8 cellular contexts compared by ENCODE assay signal in genomic region chr5:35815089-35815936, GRCh38.
A peak's percentile ranks its signal among the peaks of the same experiment; 100 is the strongest.
DNase-seq lines count a peak whose midpoint lies in the region; ATAC-seq and TF ChIP-seq lines count a peak whose summit lies in the region.

No MANE protein-coding gene starts in this region.

- H2AFZ ChIP-seq in SU-DHL-6 (ENCODE audit: low read depth, low read length, severe bottlenecking): no peak overlapping the region

- H3K4me1 Mint-ChIP-seq in activated naive CD4-positive, alpha-beta T cell treated with anti-CD3 and anti-CD28 coated beads, Interleukin-2, amount 10 ng/mL, durations not matched to agents 7 days and 5 days: peaks cover 49% of the 10 kb centered on the region

- peak; percentile 58 for ATAC-seq in HG03159 (IDR thresholded peaks at IDR 0.05; ENCODE audit: unreplicated experiment)
- ATAC-seq in GM21528 (IDR thresholded peaks at IDR 0.05; ENCODE audit: low FRiP score, unreplicated experiment): no peak
- ATAC-seq in GM19452 (IDR thresholded peaks at IDR 0.05; ENCODE audit: unreplicated experiment): no peak

- H3K9me3 Mint-ChIP-seq in activated naive CD4-positive, alpha-beta T cell treated with anti-CD3 and anti-CD28 coated beads, Interleukin-2, amount 10 ng/mL, durations not matched to agents 7 days and 5 days: no peaks in the 10 kb centered on the region

- peaks cover 8% of the 10 kb centered on the region for H3K36me3 Mint-ChIP-seq in activated naive CD4-positive, alpha-beta T cell treated with anti-CD3 and anti-CD28 coated beads, Interleukin-2, amount 10 ng/mL, durations not matched to agents 7 days and 5 days

- H3K9ac ChIP-seq in SU-DHL-6 (ENCODE audit: low read length): no peak overlapping the region

- H3K27me3 ChIP-seq in SU-DHL-6 (ENCODE audit: low read length): no peaks in the 10 kb centered on the region

- H3F3A ChIP-seq in SU-DHL-6 (ENCODE audit: insufficient read depth): no peaks in the 10 kb centered on the region

- DNase-seq in activated naive CD4-positive, alpha-beta T cell treated with anti-CD3 and anti-CD28 coated beads, Interleukin-2, amount 10 ng/mL, durations not matched to agents 7 days and 5 days: peak; percentile 61
- no peak for DNase-seq in activated naive CD4-positive, alpha-beta T cell (lab: John Stamatoyannopoulos, UW)
- peak; percentile 31 for DNase-seq in iris pigment epithelial cell (ENCODE audit: low read depth)
- DNase-seq in activated effector memory CD4-positive, alpha-beta T cell treated with Interleukin-2 at 50 U/mL for 16 hours: no peak

- H3K27me3 Mint-ChIP-seq in activated naive CD4-positive, alpha-beta T cell treated with anti-CD3 and anti-CD28 coated beads, Interleukin-2, amount 10 ng/mL, durations not matched to agents 7 days and 5 days: no peaks in the 10 kb centered on the region

- CTCF ChIA-PET in activated naive CD4-positive, alpha-beta T cell treated with anti-CD3 and anti-CD28 coated beads, Interleukin-2, amount 10 ng/mL, durations not matched to agents 7 days and 5 days (lab: Charles Lee): interaction anchor here (0.8 to 1.8 kb wide), 6 partner anchors 10 to 37 kb away, joined by 3 to 6 read pairs (median 4); no protein-coding TSS in a partner anchor

- no peaks in the 10 kb centered on the region for H3K9me2 ChIP-seq in SU-DHL-6 (replicated peaks; ENCODE audit: insufficient read depth, low read length)

- H3K4me3 Mint-ChIP-seq in activated naive CD4-positive, alpha-beta T cell treated with anti-CD3 and anti-CD28 coated beads, Interleukin-2, amount 10 ng/mL, durations not matched to agents 7 days and 5 days: no peak overlapping the region

- H3K27ac Mint-ChIP-seq in activated naive CD4-positive, alpha-beta T cell treated with anti-CD3 and anti-CD28 coated beads, Interleukin-2, amount 10 ng/mL, durations not matched to agents 7 days and 5 days: no peak overlapping the region

- H3K79me2 ChIP-seq in SU-DHL-6 (ENCODE audit: insufficient read depth, low read length): no peaks in the 10 kb centered on the region

- no peak overlapping the region for H3K4me3 ChIP-seq in SU-DHL-6 (ENCODE audit: insufficient read depth, low read length, poor library complexity, severe bottlenecking)

- H3K4me2 ChIP-seq in SU-DHL-6 (ENCODE audit: low read depth, low read length, poor library complexity, severe bottlenecking): no peak overlapping the region

- H4K20me1 ChIP-seq in SU-DHL-6 (ENCODE audit: low read depth, low read length): no peaks in the 10 kb centered on the region

- H3K9me3 ChIP-seq in SU-DHL-6 (ENCODE audit: insufficient read depth, low read length): no peaks in the 10 kb centered on the region

- H3K27ac ChIP-seq in SU-DHL-6 (ENCODE audit: low read depth, low read length): no peak overlapping the region

- no peaks in the 10 kb centered on the region for H3K36me3 ChIP-seq in SU-DHL-6 (ENCODE audit: low read length)

- TF ChIP-seq CTCF in SU-DHL-6 (IDR thresholded peaks at IDR 0.05; ENCODE audit: insufficient read depth, low read length, poor library complexity, severe bottlenecking): peak; percentile 42

Comparison
In these comparisons a context has a peak if more than half of its experiments do, and no peak if none do; other contexts are left out.
1. DNase-seq: peak in activated naive CD4-positive, alpha-beta T cell treated with anti-CD3 and anti-CD28 coated beads, Interleukin-2, amount 10 ng/mL, durations not matched to agents 7 days and 5 days (single experiment) and iris pigment epithelial cell (single experiment); none in activated naive CD4-positive, alpha-beta T cell (0 of 4) and activated effector memory CD4-positive, alpha-beta T cell treated with Interleukin-2 at 50 U/mL for 16 hours (single experiment).